Comparison of ENCODE assay signal across 1 cellular context in genomic region chr3:132556036-132556386, GRCh38. TPM values are rescaled to one million over a fixed set of nuclear protein-coding genes. Genes with fewer than 3 reads are reported as not detected.
"Had no signal": no experiment of that assay in that cellular context is flagged by ENCODE, and none has a peak within 500 bp of the region (broad histone marks: within the 10 kb centered on the region; RNA-seq: fewer than 3 reads in every experiment).

No MANE protein-coding gene starts in this region.

RNA-seq across cellular contexts. Expression of gene ACKR4, which starts 41.1 kb away (rescaled TPM):
- total RNA-seq: natural killer cell treated with Interleukin-12 subunit alpha and Interleukin-12 subunit beta and Interleukin-15 and Interleukin-18, amount 100 ng/mL, for 72 hours had no signal
